Comparison of ENCODE assay signal across 9 cellular contexts in the genomic region with DNA sequence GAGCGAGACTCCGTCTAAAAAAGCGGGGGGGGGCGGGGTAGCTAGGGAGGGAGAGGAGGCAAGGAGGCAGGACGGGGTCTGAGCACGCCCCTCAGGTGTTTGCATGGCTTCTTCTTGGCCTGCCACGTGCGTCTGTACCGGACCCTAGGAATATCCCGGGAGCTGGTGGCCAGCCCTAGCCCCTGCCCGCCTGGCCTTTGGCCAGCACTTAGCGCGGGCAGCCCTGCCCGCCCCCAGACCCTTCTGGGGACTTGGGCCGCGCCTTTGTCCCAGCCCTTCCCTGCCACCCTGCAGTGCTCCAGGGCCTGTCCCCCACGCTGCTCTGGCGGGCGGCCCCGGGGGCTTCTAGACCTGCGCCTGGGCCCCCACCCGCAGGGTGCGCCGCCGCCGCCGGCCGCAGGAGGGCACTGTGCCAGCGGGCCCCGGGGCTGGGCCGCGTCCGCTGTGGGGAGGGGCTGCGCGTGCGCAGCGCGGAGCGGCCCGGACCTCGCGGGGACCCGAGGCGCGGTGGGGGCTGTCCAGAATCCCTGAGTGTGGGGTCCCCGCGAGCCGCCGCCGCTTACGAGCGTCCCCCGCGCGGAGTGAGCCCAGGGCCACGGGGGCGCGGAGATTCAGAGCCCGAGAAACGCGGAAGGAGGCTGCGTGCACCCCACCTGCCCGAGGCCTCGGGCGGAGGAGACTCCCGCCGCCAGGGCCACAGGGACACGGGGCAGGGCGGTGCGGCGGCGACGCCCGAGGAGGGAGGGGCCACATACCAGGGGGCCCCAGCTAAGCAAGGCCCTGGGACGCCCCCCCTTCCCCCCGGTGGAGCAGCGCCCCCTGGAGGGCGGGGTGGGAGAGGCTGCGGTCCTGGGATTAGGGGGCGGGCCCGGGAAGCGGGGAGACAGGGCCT. TPM values are rescaled to one million over a fixed set of nuclear protein-coding genes. Genes with fewer than 3 reads are reported as not detected.
A peak's percentile ranks its signal among the peaks of the same experiment; 100 is the strongest.
DNase-seq lines count a peak whose midpoint lies in the region; ATAC-seq and TF ChIP-seq lines count a peak whose summit lies in the region.
"Had no signal": no experiment of that assay in that cellular context is flagged by ENCODE, and none has a peak within 500 bp of the region (broad histone marks: within the 10 kb centered on the region; RNA-seq: fewer than 3 reads in every experiment).

No MANE protein-coding gene starts in this region.

- H3K27ac ChIP-seq in CD8-positive, alpha-beta T cell (ENCODE audit: low read depth, low read length) = peak overlapping the region; percentile 72
- H3K27ac ChIP-seq in foreskin keratinocyte = peak overlapping the region; percentile 95
- peak overlapping the region; percentile 74 for H3K27ac ChIP-seq in thymus (ENCODE audit: low read depth)

- TF ChIP-seq CTCF in CD8-positive, alpha-beta T cell (IDR thresholded peaks at IDR 0.05) = peak; percentile 96
- TF ChIP-seq CTCF in foreskin keratinocyte (conservative IDR thresholded peaks at IDR 0.05) = peak; percentile 80
- TF ChIP-seq CTCF in omental fat pad (IDR thresholded peaks at IDR 0.05) = peak in 2 of 3 donors; percentile 50 to 88

- H3K4me3 Mint-ChIP-seq in CD8-positive, alpha-beta T cell = peak overlapping the region; percentile 81
- no peak overlapping the region for H3K4me3 Mint-ChIP-seq in activated T-helper 2 cell treated with anti-CD3 and anti-CD28 coated beads, Interferon-gamma antibody, Interleukin-2, Interleukin-4, amounts not matched to agents 10 μg/mL and 5 μg/mL and 100 μg/mL, durations not matched to agents 14 hours and 24 hours and 36 hours (ENCODE audit: low read depth)

- POLR2A ChIA-PET in CD8-positive, alpha-beta T cell (lab: Charles Lee) = interaction anchor here (0.6 kb wide), 1 partner anchor 9 kb away, joined by 3 read pairs; no protein-coding TSS in a partner anchor

- H3K36me3 Mint-ChIP-seq in CD8-positive, alpha-beta T cell = peaks cover 12% of the 10 kb centered on the region
- H3K36me3 Mint-ChIP-seq in activated T-helper 2 cell treated with anti-CD3 and anti-CD28 coated beads, Interferon-gamma antibody, Interleukin-2, Interleukin-4, amounts not matched to agents 10 μg/mL and 5 μg/mL and 100 μg/mL, durations not matched to agents 14 hours and 24 hours and 36 hours (ENCODE audit: low read depth) = peaks cover 14% of the 10 kb centered on the region

- H3K4me1 Mint-ChIP-seq in CD8-positive, alpha-beta T cell (ENCODE audit: low read depth) = peaks cover 11% of the 10 kb centered on the region
- peaks cover 8% of the 10 kb centered on the region for H3K4me1 Mint-ChIP-seq in activated T-helper 2 cell treated with anti-CD3 and anti-CD28 coated beads, Interferon-gamma antibody, Interleukin-2, Interleukin-4, amounts not matched to agents 10 μg/mL and 5 μg/mL and 100 μg/mL, durations not matched to agents 14 hours and 24 hours and 36 hours (ENCODE audit: low read depth)

- peak; percentile 91 for ATAC-seq in CD8-positive, alpha-beta T cell
- peak; percentile 87 for ATAC-seq in HG03354 (IDR thresholded peaks at IDR 0.05; ENCODE audit: poor library complexity, severe bottlenecking, unreplicated experiment)
- peak; percentile 80 for ATAC-seq in foreskin keratinocyte
- peak; percentile 90 for ATAC-seq in omental fat pad (ENCODE audit: low FRiP score)

- 2% methylated on average over 82 of the region's 82 CpGs for WGBS in thymus

- H3K27me3 ChIP-seq in CD8-positive, alpha-beta T cell (ENCODE audit: insufficient read depth, low read length) = no peaks in the 10 kb centered on the region
- no peaks in the 10 kb centered on the region for H3K27me3 ChIP-seq in foreskin keratinocyte
- no peaks in the 10 kb centered on the region for H3K27me3 ChIP-seq in thymus (ENCODE audit: control insufficient read depth, insufficient read depth)

- H3K9me3 ChIP-seq in CD8-positive, alpha-beta T cell (ENCODE audit: low read length) = no peaks in the 10 kb centered on the region
- H3K9me3 ChIP-seq in thymus (ENCODE audit: control insufficient read depth) = no peaks in the 10 kb centered on the region

- intact Hi-C loops in CD8-positive, alpha-beta T cell (cut with DNase I, micrococcal nuclease) = loop anchor here (1.0 to 10.0 kb wide), 10 partner anchors 20 to 602 kb away; partner anchors contain the start of genes WDR25 (in 2 of the 2) and EVL (in 1 of the 2)
- intact Hi-C loops in activated T-helper 2 cell treated with anti-CD3 and anti-CD28 coated beads, Interferon-gamma antibody, Interleukin-2, Interleukin-4, amounts not matched to agents 10 μg/mL and 5 μg/mL and 100 μg/mL, durations not matched to agents 14 hours and 24 hours and 36 hours (cut with micrococcal nuclease) = loop anchor here (1.0 kb wide), 2 partner anchors 21 to 91 kb away; partner anchors contain the start of genes SLC25A29 and WDR25

- H3K4me1 ChIP-seq in CD8-positive, alpha-beta T cell (ENCODE audit: insufficient read depth, low read length) = peaks cover 5% of the 10 kb centered on the region
- H3K4me1 ChIP-seq in foreskin keratinocyte (peaks cover 11% of the 10 kb centered on the region), thymus (ENCODE audit: control insufficient read depth, insufficient read depth, low read length) (peaks cover 4% of the 10 kb centered on the region)

- TF ChIP-seq POLR2A in GM19099 (IDR thresholded peaks at IDR 0.05; ENCODE audit: extremely low read depth, insufficient read length, low read depth) = peak; percentile 70

- H3K4me3 ChIP-seq in CD8-positive, alpha-beta T cell (ENCODE audit: low read depth, low read length) = peak overlapping the region; percentile 90
- peak overlapping the region; percentile 89 for H3K4me3 ChIP-seq in thymus (ENCODE audit: low read length)

- H3K36me3 ChIP-seq in CD8-positive, alpha-beta T cell (ENCODE audit: insufficient read depth, low read length) = no peaks in the 10 kb centered on the region
- peaks cover 17% of the 10 kb centered on the region for H3K36me3 ChIP-seq in thymus (ENCODE audit: control insufficient read depth, insufficient read depth)

- CTCF ChIA-PET in CD8-positive, alpha-beta T cell (lab: Charles Lee) = interaction anchor here (1.0 to 2.6 kb wide), 23 partner anchors 9 to 223 kb away, joined by 3 to 16 read pairs (median 6); partner anchors contain the start of gene SLC25A47

- no peak overlapping the region for H3K27ac Mint-ChIP-seq in CD8-positive, alpha-beta T cell
- H3K27ac Mint-ChIP-seq in activated T-helper 2 cell treated with anti-CD3 and anti-CD28 coated beads, Interferon-gamma antibody, Interleukin-2, Interleukin-4, amounts not matched to agents 10 μg/mL and 5 μg/mL and 100 μg/mL, durations not matched to agents 14 hours and 24 hours and 36 hours = no peak overlapping the region

- H3K9me3 Mint-ChIP-seq in CD8-positive, alpha-beta T cell = no peaks in the 10 kb centered on the region
- no peaks in the 10 kb centered on the region for H3K9me3 Mint-ChIP-seq in activated T-helper 2 cell treated with anti-CD3 and anti-CD28 coated beads, Interferon-gamma antibody, Interleukin-2, Interleukin-4, amounts not matched to agents 10 μg/mL and 5 μg/mL and 100 μg/mL, durations not matched to agents 14 hours and 24 hours and 36 hours

- H3K27me3 Mint-ChIP-seq in CD8-positive, alpha-beta T cell (ENCODE audit: low read depth) = no peaks in the 10 kb centered on the region
- no peaks in the 10 kb centered on the region for H3K27me3 Mint-ChIP-seq in activated T-helper 2 cell treated with anti-CD3 and anti-CD28 coated beads, Interferon-gamma antibody, Interleukin-2, Interleukin-4, amounts not matched to agents 10 μg/mL and 5 μg/mL and 100 μg/mL, durations not matched to agents 14 hours and 24 hours and 36 hours (ENCODE audit: low read depth)

- peak; percentile 64 to 87 (median 74) for DNase-seq in CD8-positive, alpha-beta T cell
- DNase-seq in OCI-M1 (lab: John Stamatoyannopoulos, UW) (peak; percentile 67), foreskin keratinocyte (peak in 1 of 2 donors; percentile 54), omental fat pad (ENCODE audit: low spot score) (no peak)
- DNase-seq in activated T-helper 2 cell treated with anti-CD3 and anti-CD28 coated beads, Interferon-gamma antibody, Interleukin-2, Interleukin-4, amounts not matched to agents 10 μg/mL and 5 μg/mL and 100 μg/mL, durations not matched to agents 14 hours and 24 hours and 36 hours (ENCODE audit: low spot score) = peak; percentile 72

RNA-seq across cellular contexts. Expression of gene SLC25A29, which starts 21.0 kb away (rescaled TPM):
- 10 to 100 TPM; 19.4 to 22.8 TPM for total RNA-seq in CD8-positive, alpha-beta T cell
- 37.0 and 38.8 TPM in 2 replicates for total RNA-seq in activated T-helper 2 cell treated with anti-CD3 and anti-CD28 coated beads, Interferon-gamma antibody, Interleukin-2, Interleukin-4, amounts not matched to agents 10 μg/mL and 5 μg/mL and 100 μg/mL, durations not matched to agents 14 hours and 24 hours and 36 hours
- total RNA-seq in foreskin keratinocyte (10.5 and 12.0 TPM in 2 replicates), omental fat pad (10 to 100 TPM; 29.7 to 72.2 (median 50.2) TPM)
- polyA plus RNA-seq in foreskin keratinocyte (12.8 and 13.2 TPM in 2 replicates), thymus (90.3 TPM)

RNA-seq across cellular contexts. Expression of gene SLC25A47, which starts 37.9 kb away (rescaled TPM):
- total RNA-seq in CD8-positive, alpha-beta T cell = not detected
- not detected in 2 replicates for total RNA-seq in activated T-helper 2 cell treated with anti-CD3 and anti-CD28 coated beads, Interferon-gamma antibody, Interleukin-2, Interleukin-4, amounts not matched to agents 10 μg/mL and 5 μg/mL and 100 μg/mL, durations not matched to agents 14 hours and 24 hours and 36 hours
- not detected in 2 replicates for total RNA-seq in foreskin keratinocyte
- not detected in 2 replicates for polyA plus RNA-seq in foreskin keratinocyte
- under 1 TPM in 1 of 4 donors, not detected in 3; 0.37 TPM for total RNA-seq in omental fat pad
- 0.09 TPM for polyA plus RNA-seq in thymus
- total RNA-seq: subcutaneous adipose tissue had no signal

RNA-seq across cellular contexts. Expression of gene YY1, which starts 46.3 kb away (rescaled TPM):
- total RNA-seq in CD8-positive, alpha-beta T cell = 10 to 100 TPM; 70.0 to 80.7 TPM
- 105 TPM in 2 replicates for total RNA-seq in activated T-helper 2 cell treated with anti-CD3 and anti-CD28 coated beads, Interferon-gamma antibody, Interleukin-2, Interleukin-4, amounts not matched to agents 10 μg/mL and 5 μg/mL and 100 μg/mL, durations not matched to agents 14 hours and 24 hours and 36 hours
- total RNA-seq in foreskin keratinocyte (51.8 and 52.9 TPM in 2 replicates), omental fat pad (10 to 100 TPM; 45.1 to 55.5 (median 48.6) TPM)
- polyA plus RNA-seq in foreskin keratinocyte (38.3 and 49.4 TPM in 2 replicates), thymus (72.3 TPM)
